Comparison of ENCODE assay signal across 30 cellular contexts in the genomic region with DNA sequence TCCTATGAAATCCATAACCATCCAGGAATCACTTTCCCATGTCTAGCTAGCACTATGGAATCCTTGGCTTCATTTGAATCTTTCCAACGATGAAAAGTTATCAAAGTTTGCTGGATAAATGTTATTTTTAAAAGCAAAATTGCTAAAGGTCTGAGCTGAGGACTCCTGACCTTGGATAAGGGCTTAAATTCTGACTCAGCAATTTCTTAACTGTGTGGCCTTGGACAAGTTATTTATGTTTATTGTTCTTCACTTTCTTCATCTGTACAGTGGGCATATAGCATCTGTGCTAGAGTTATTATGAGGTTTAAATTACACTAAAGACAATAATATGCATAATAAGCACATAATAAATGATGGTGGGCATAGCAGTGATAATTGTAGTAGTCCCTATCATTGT.
"Had no signal": no experiment of that assay in that cellular context is flagged by ENCODE, and none has a peak within 500 bp of the region (broad histone marks: within the 10 kb centered on the region; RNA-seq: fewer than 3 reads in every experiment).

No MANE protein-coding gene starts in this region.

- H3K9me3 ChIP-seq: left lung, lower lobe of right lung, neutrophil, ovary, right atrium auricular region, stomach, thoracic aorta, tibial artery, upper lobe of right lung had no signal

- H3K27ac ChIP-seq: left lung, lower lobe of right lung, neural progenitor cell, neutrophil, ovary, right atrium auricular region, tibial artery, upper lobe of right lung had no signal

- H3K27ac Mint-ChIP-seq: naive thymus-derived CD8-positive, alpha-beta T cell; nephron; neural progenitor cell; progenitor cell of endocrine pancreas; stimulated activated naive B cell treated with anti-CD40 and anti-IgM and Interleukin-4, amounts not matched to agents 10 μg/mL and 1 μg/mL and 100 μg/mL, for 72 hours had no signal

- H3K4me1 Mint-ChIP-seq: naive thymus-derived CD8-positive, alpha-beta T cell; nephron; stimulated activated naive B cell treated with anti-CD40 and anti-IgM and Interleukin-4, amounts not matched to agents 10 μg/mL and 1 μg/mL and 100 μg/mL, for 72 hours had no signal

- FAIRE-seq: keratinocyte, urothelium cell line had no signal

- ATAC-seq: left colon; left lung; lower lobe of right lung; naive thymus-derived CD8-positive, alpha-beta T cell; sciatic nerve; stimulated activated naive B cell treated with anti-CD40 and anti-IgM and Interleukin-4, amounts not matched to agents 10 μg/mL and 1 μg/mL and 100 μg/mL, for 72 hours; stimulated activated naive CD8-positive, alpha-beta T cell treated with anti-CD3 and anti-CD28 coated beads, Interleukin-15, Interleukin-2, amounts not matched to agents 100 U/mL and 50 U/mL, for 24 hours; upper lobe of right lung had no signal

- H3K36me3 ChIP-seq: left lung, lower lobe of right lung, neural progenitor cell, neutrophil, ovary, right atrium auricular region, stomach, thoracic aorta, tibial artery, upper lobe of right lung had no signal

- H3K4me1 ChIP-seq: left lung, lower lobe of right lung, neural progenitor cell, right atrium auricular region, upper lobe of right lung had no signal

- H3K9ac ChIP-seq: neural progenitor cell had no signal

- H3K4me2 ChIP-seq: neural progenitor cell had no signal

- DNase-seq: hippocampal formation; kidney glomerular epithelial cell; left colon; left lung; lower lobe of right lung; mammary epithelial cell; mesenchymal stem cell; naive thymus-derived CD8-positive, alpha-beta T cell; occipital lobe; ovary; stimulated activated CD4-positive, alpha-beta T cell treated with anti-CD3 and anti-CD28 coated beads, Interleukin-12 subunit alpha, Interleukin-12 subunit beta, amount 100 ng/mL, for 4 hours; stimulated activated CD4-positive, alpha-beta T cell treated with anti-CD3 and anti-CD28 coated beads, Interleukin-15, amount 100 ng/mL, for 24 hours; stimulated activated CD4-positive, alpha-beta T cell treated with anti-CD3 and anti-CD28 coated beads, Interleukin-2, amount 100 ng/mL, for 24 hours; stimulated activated CD4-positive, alpha-beta T cell treated with anti-CD3 and anti-CD28 coated beads, Interleukin-4, amount 100 ng/mL, for 1 hour; stimulated activated naive B cell treated with anti-CD40 and anti-IgM and Interleukin-4, amounts not matched to agents 10 μg/mL and 1 μg/mL and 100 μg/mL, for 72 hours; stimulated activated naive CD8-positive, alpha-beta T cell treated with anti-CD3 and anti-CD28 coated beads, Interleukin-15, Interleukin-2, amounts not matched to agents 100 U/mL and 50 U/mL, for 24 hours; stomach; tibial artery; trophoblast cell; upper lobe of right lung had no signal

- H3K36me3 Mint-ChIP-seq: naive thymus-derived CD8-positive, alpha-beta T cell; neural progenitor cell; stimulated activated naive B cell treated with anti-CD40 and anti-IgM and Interleukin-4, amounts not matched to agents 10 μg/mL and 1 μg/mL and 100 μg/mL, for 72 hours had no signal

- H3K27me3 ChIP-seq: left lung, neural progenitor cell, neutrophil, ovary, right atrium auricular region, stomach, tibial artery, upper lobe of right lung had no signal

- H3K27me3 Mint-ChIP-seq: progenitor cell of endocrine pancreas had no signal

- H3K4me3 Mint-ChIP-seq: naive thymus-derived CD8-positive, alpha-beta T cell; nephron; neural progenitor cell; stimulated activated naive B cell treated with anti-CD40 and anti-IgM and Interleukin-4, amounts not matched to agents 10 μg/mL and 1 μg/mL and 100 μg/mL, for 72 hours had no signal

- H3K9me3 Mint-ChIP-seq: nephron; neural progenitor cell; stimulated activated naive B cell treated with anti-CD40 and anti-IgM and Interleukin-4, amounts not matched to agents 10 μg/mL and 1 μg/mL and 100 μg/mL, for 72 hours had no signal

- H2AFZ ChIP-seq: neural progenitor cell had no signal

- H3K4me3 ChIP-seq: left lung, lower lobe of right lung, neural progenitor cell, ovary, right atrium auricular region, skin epidermis, stomach, thoracic aorta, tibial artery, upper lobe of right lung had no signal
